ENCODE assay signal across 2 cellular contexts in the genomic region with DNA sequence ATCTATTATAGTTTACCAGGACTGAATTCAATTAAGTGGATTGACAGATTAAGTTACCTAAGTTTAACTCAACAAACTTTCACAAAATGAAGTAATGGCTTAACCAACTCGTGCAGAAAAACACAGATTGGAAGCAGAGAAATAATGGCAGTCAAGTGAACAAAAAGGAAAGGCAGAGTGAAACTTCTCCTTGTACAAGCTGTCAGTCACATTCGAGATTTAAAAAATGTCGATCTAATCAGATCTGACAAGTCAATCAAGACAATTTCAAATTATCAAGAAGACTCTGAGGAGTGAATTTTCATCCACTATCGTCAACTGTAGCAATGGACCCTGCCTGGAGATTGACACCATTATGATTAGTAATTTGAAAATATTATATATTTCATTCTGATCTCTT. TPM values are rescaled to one million over a fixed set of nuclear protein-coding genes. Genes with fewer than 3 reads are reported as not detected.
"Had no signal": no experiment of that assay in that cellular context is flagged by ENCODE, and none has a peak within 500 bp of the region (broad histone marks: within the 10 kb centered on the region; RNA-seq: fewer than 3 reads in every experiment).

No MANE protein-coding gene starts in this region.

RNA-seq across cellular contexts. Expression of gene RHCE, which starts 3.3 kb away (rescaled TPM):
- total RNA-seq: HepG2, HT-29 had no signal
